ENCODE assay signal across 1 cellular context in genomic region chr11:85627998-85628770, GRCh38.
A peak's percentile ranks its signal among the peaks of the same experiment; 100 is the strongest.
TF ChIP-seq lines count a peak whose summit lies in the region.

Gene TMEM126B, plus strand, starts transcription at chr11:85628593. Its CDS starts 15 bp downstream, at chr11:85628608.

TF ChIP-seq in K562, 482 proteins besides CTCF, POLR2A, EP300 and RAD21 (continued from another document and continues in another):
- TF ChIP-seq E2F1 (CRISPR knock-in tag; IDR thresholded peaks at IDR 0.05) (peak; percentile 97), ZNF766 (CRISPR knock-in tag; conservative IDR thresholded peaks at IDR 0.05) (0 out of 2 replicates have a peak, but pooled peaks have one; percentile 51), FOXM1 (IDR thresholded peaks at IDR 0.05; ENCODE audit: low read depth) (peak; percentile 71), FOXM1 (CRISPR knock-in tag; IDR thresholded peaks at IDR 0.05; ENCODE audit: low read depth) (no peak), RCOR1 (IDR thresholded peaks at IDR 0.05; ENCODE audit: borderline replicate concordance in 1 of 2, low read depth in 2 of 2, low read length in 2 of 2) (peak in 1 of 2 experiments; percentile 70; a peak in 2 of 4 replicates), CBX3 (IDR thresholded peaks at IDR 0.05; ENCODE audit: borderline replicate concordance in 1 of 2, low read length in 2 of 2) (0 out of 3 replicates have a peak, but pooled peaks of 1 of the 2 experiments have one; percentile 22), ZNF143 (CRISPR knock-in tag; IDR thresholded peaks at IDR 0.05) (peak; percentile 84), ID3 (CRISPR knock-in tag; IDR thresholded peaks at IDR 0.05) (no peak), ID3 (tag; IDR thresholded peaks at IDR 0.05) (peak; percentile 27; the same call in 1 of the 2 replicates), POLR2B (IDR thresholded peaks at IDR 0.05; ENCODE audit: low read depth, partially characterized antibody) (peak; percentile 77), PHB (CRISPR knock-in tag; IDR thresholded peaks at IDR 0.05) (no peak), WHSC1 (IDR thresholded peaks at IDR 0.05; ENCODE audit: low read length) (no peak), ETV6 (IDR thresholded peaks at IDR 0.05; ENCODE audit: borderline replicate concordance in 1 of 2, low read depth in 2 of 2, low read length in 1 of 2) (0 out of 4 replicates have a peak, but pooled peaks of 1 of the 2 experiments have one; percentile 35), ETV6 (CRISPR knock-in tag; IDR thresholded peaks at IDR 0.05; ENCODE audit: borderline replicate concordance) (no peak), USF2 (CRISPR knock-in tag; IDR thresholded peaks at IDR 0.05) (peak; percentile 97), MTA3 (IDR thresholded peaks at IDR 0.05; ENCODE audit: borderline replicate concordance) (peak; percentile 63; the same call in 1 of the 2 replicates), SIN3A (IDR thresholded peaks at IDR 0.05; ENCODE audit: borderline replicate concordance in 2 of 2, control insufficient read depth in 1 of 2, low read depth in 2 of 2, low read length in 2 of 2) (peak in 1 of 2 experiments; percentile 45; a peak in 1 of 4 replicates), GTF2B (IDR thresholded peaks at IDR 0.05; ENCODE audit: extremely low read depth, insufficient read length) (no peak), TAF9B (IDR thresholded peaks at IDR 0.05; ENCODE audit: partially characterized antibody) (peak; percentile 81), EGR1 (conservative IDR thresholded peaks at IDR 0.05) (0 out of 2 replicates have a peak, but pooled peaks have one; percentile 19), TFE3 (CRISPR knock-in tag; IDR thresholded peaks at IDR 0.05) (peak; percentile 61), AFF1 (IDR thresholded peaks at IDR 0.05; ENCODE audit: low read depth in 1 of 2, partially characterized antibody in 2 of 2) (peak; percentile 27 to 80), SUPT5H (IDR thresholded peaks at IDR 0.05) (peak; percentile 86), JUN (IDR thresholded peaks at IDR 0.05; ENCODE audit: borderline replicate concordance, low read depth, low read length) (peak; percentile 15; the same call in 1 of the 2 replicates), JUN (CRISPR knock-in tag; IDR thresholded peaks at IDR 0.05; ENCODE audit: borderline replicate concordance) (no peak), SRSF3 (IDR thresholded peaks at IDR 0.05; ENCODE audit: insufficient read depth, low read length) (no peak), E2F5 (CRISPR knock-in tag; IDR thresholded peaks at IDR 0.05) (peak; percentile 79; the same call in 1 of the 2 replicates), ARID2 (IDR thresholded peaks at IDR 0.05) (peak; percentile 45; the same call in 1 of the 2 replicates), PRDM10 (IDR thresholded peaks at IDR 0.05; ENCODE audit: partially characterized antibody) (peak; percentile 5), RFX1 (IDR thresholded peaks at IDR 0.05) (no peak), ELK3 (CRISPR knock-in tag; IDR thresholded peaks at IDR 0.05) (no peak), E4F1 (CRISPR knock-in tag; IDR thresholded peaks at IDR 0.05; ENCODE audit: borderline replicate concordance) (peak; percentile 82; the same call in 1 of the 2 replicates), TFAP4 (CRISPR knock-in tag; IDR thresholded peaks at IDR 0.05; ENCODE audit: borderline replicate concordance) (peak; percentile 77)
